In the genomic region with DNA sequence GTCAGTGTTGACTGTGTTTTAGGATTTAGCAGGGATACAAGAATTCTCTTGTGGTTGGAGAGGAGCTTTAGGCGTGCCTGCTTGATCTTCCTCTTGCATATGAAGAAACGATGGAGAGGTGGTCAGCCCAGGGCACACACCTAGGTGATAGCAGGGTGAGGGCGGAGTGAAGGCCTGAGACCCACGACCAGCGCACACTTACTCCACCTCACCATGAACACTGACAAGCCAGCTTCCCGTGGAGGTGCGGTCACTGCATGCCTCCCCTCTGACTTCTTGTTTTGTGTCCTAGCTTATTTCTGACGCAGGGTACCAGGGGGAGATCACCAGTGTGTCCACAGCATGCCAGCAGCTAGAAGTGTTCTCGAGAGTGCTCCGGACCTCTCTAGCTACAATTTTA, we compare ENCODE assay signal across 13 cellular contexts. TPM values are rescaled to one million over a fixed set of nuclear protein-coding genes. Genes with fewer than 3 reads are reported as not detected.
"Had no signal": no experiment of that assay in that cellular context is flagged by ENCODE, and none has a peak within 500 bp of the region (broad histone marks: within the 10 kb centered on the region; RNA-seq: fewer than 3 reads in every experiment).

No MANE protein-coding gene starts in this region.

- FAIRE-seq: small intestine had no signal

- H3K9me3 Mint-ChIP-seq: activated naive CD8-positive, alpha-beta T cell treated with anti-CD3 and anti-CD28 coated beads, Interleukin-2, amount 50 U/mL, for 24 hours; natural killer cell; stimulated activated naive CD8-positive, alpha-beta T cell treated with anti-CD3 and anti-CD28 coated beads, Interleukin-15, amount 100 ng/mL, for 72 hours had no signal

- ATAC-seq: activated naive CD8-positive, alpha-beta T cell treated with anti-CD3 and anti-CD28 coated beads, Interleukin-2, amount 50 U/mL, for 24 hours; left lung; natural killer cell; right cardiac atrium; stimulated activated naive CD8-positive, alpha-beta T cell treated with anti-CD3 and anti-CD28 coated beads, Interleukin-15, amount 100 ng/mL, for 72 hours; upper lobe of right lung had no signal

- H3K4me3 Mint-ChIP-seq: activated naive CD8-positive, alpha-beta T cell treated with anti-CD3 and anti-CD28 coated beads, Interleukin-2, amount 50 U/mL, for 24 hours; natural killer cell; stimulated activated naive CD8-positive, alpha-beta T cell treated with anti-CD3 and anti-CD28 coated beads, Interleukin-15, amount 100 ng/mL, for 72 hours had no signal

- H3K27ac Mint-ChIP-seq: natural killer cell had no signal

- H3K27me3 Mint-ChIP-seq: activated naive CD8-positive, alpha-beta T cell treated with anti-CD3 and anti-CD28 coated beads, Interleukin-2, amount 50 U/mL, for 24 hours; stimulated activated naive CD8-positive, alpha-beta T cell treated with anti-CD3 and anti-CD28 coated beads, Interleukin-15, amount 100 ng/mL, for 72 hours had no signal

- H3K9me3 ChIP-seq: left lung, neutrophil, testis, upper lobe of right lung had no signal

- H3K27me3 ChIP-seq: hepatocyte, left lung, neutrophil, testis, upper lobe of right lung had no signal

- H3K27ac ChIP-seq: hepatocyte, neutrophil, SK-N-MC, testis, upper lobe of right lung had no signal

- DNase-seq: activated gamma-delta T cell treated with Interleukin-2 at 50 U/mL for 16 hours; activated naive CD8-positive, alpha-beta T cell treated with anti-CD3 and anti-CD28 coated beads, Interleukin-2, amount 50 U/mL, for 24 hours; left lung; natural killer cell; right cardiac atrium; small intestine; stimulated activated naive CD8-positive, alpha-beta T cell treated with anti-CD3 and anti-CD28 coated beads, Interleukin-15, amount 100 ng/mL, for 72 hours; testis; upper lobe of right lung had no signal

- H3K4me2 ChIP-seq: hepatocyte had no signal

- H2AFZ ChIP-seq: hepatocyte had no signal

- H3K4me1 ChIP-seq: testis had no signal

- H3K4me3 ChIP-seq: hepatocyte, left lung, SK-N-MC, testis, upper lobe of right lung had no signal

RNA-seq across cellular contexts. Expression of a gene that starts 30.0 kb away (rescaled TPM):
- polyA plus RNA-seq: aorta had no signal
